Comparison of ENCODE assay signal across 9 cellular contexts in genomic region chr2:158460632-158461297, GRCh38. TPM values are rescaled to one million over a fixed set of nuclear protein-coding genes. Genes with fewer than 3 reads are reported as not detected.
DNase-seq lines count a peak whose midpoint lies in the region; ATAC-seq, FAIRE-seq and TF ChIP-seq lines count a peak whose summit lies in the region.
"Had no signal": no experiment of that assay in that cellular context is flagged by ENCODE, and none has a peak within 500 bp of the region (broad histone marks: within the 10 kb centered on the region; RNA-seq: fewer than 3 reads in every experiment).

No MANE protein-coding gene starts in this region.

- TF ChIP-seq CTCF in Calu3 (IDR thresholded peaks at IDR 0.05; ENCODE audit: unreplicated experiment) (no peak), bronchial epithelial cell (IDR thresholded peaks at IDR 0.05; ENCODE audit: insufficient read depth, low read length, severe bottlenecking) (no peak), mesothelial cell of epicardium (IDR thresholded peaks at IDR 0.05; ENCODE audit: unreplicated experiment) (no peak)

- no peak overlapping the region for H3K4me3 ChIP-seq in bronchial epithelial cell (ENCODE audit: low read depth, low read length)

- peak; percentile 13 for FAIRE-seq in HTR-8/SVneo (lab: Jason Lieb, UNC)
- FAIRE-seq in bronchial epithelial cell (lab: Jason Lieb, UNC) = no peak

- H3K4me1 Mint-ChIP-seq in Calu3 (ENCODE audit: low read depth, unreplicated experiment) (peaks cover 45% of the 10 kb centered on the region), mesothelial cell of epicardium (peaks cover 65% of the 10 kb centered on the region)

- intact Hi-C loops in Calu3 (cut with micrococcal nuclease; ENCODE audit: unreplicated experiment) = loop anchor here (5.0 kb wide), 2 partner anchors 157 to 287 kb away; no protein-coding TSS in a partner anchor

- H3K36me3 Mint-ChIP-seq in Calu3 (ENCODE audit: insufficient read depth, unreplicated experiment) (peaks cover 42% of the 10 kb centered on the region), mesothelial cell of epicardium (no peaks in the 10 kb centered on the region)

- peak; percentile 15 for DNase-seq in Calu3
- no peak for DNase-seq in HTR-8/SVneo (ENCODE audit: insufficient read length, low spot score)
- DNase-seq in bronchial epithelial cell (ENCODE audit: low read depth) = peak; percentile 28
- DNase-seq in mesothelial cell of epicardium (ENCODE audit: low spot score in 2 of 2, unreplicated experiment in 2 of 2) = no peak
- DNase-seq in NCI-H510A treated with DMSO at 0.1 percent for 48 hours (lab: John Stamatoyannopoulos, UW) = no peak
- no peak for DNase-seq in NCI-H1436 treated with DMSO at 0.1 percent for 48 hours (lab: John Stamatoyannopoulos, UW)
- no peak for DNase-seq in activated CD4-positive, CD25-positive, alpha-beta regulatory T cell treated with anti-CD3 and anti-CD28 coated beads, Interleukin-2, amount 50 U/mL, for 72 hours
- DNase-seq: stimulated activated naive CD8-positive, alpha-beta T cell treated with anti-CD3 and anti-CD28 coated beads, Interleukin-15, Interleukin-2, amounts not matched to agents 100 U/mL and 50 U/mL, for 24 hours had no signal

- no peaks in the 10 kb centered on the region for H3K36me3 ChIP-seq in bronchial epithelial cell (ENCODE audit: control insufficient read depth, insufficient read depth, low read length)

- BruUV-seq in Calu3 (replicated peaks; lab: Mats Ljungman, UMichigan) = no TSS peak

- H3K27ac Mint-ChIP-seq in Calu3 (ENCODE audit: unreplicated experiment) (peak overlapping the region; percentile 46), mesothelial cell of epicardium (peak overlapping the region; percentile 16)

- H3K4me3 Mint-ChIP-seq in Calu3 (ENCODE audit: low read depth, unreplicated experiment) = peak overlapping the region; percentile 54
- no peak overlapping the region for H3K4me3 Mint-ChIP-seq in mesothelial cell of epicardium

- H3K27me3 Mint-ChIP-seq in Calu3 (ENCODE audit: unreplicated experiment) = no peaks in the 10 kb centered on the region
- no peaks in the 10 kb centered on the region for H3K27me3 Mint-ChIP-seq in mesothelial cell of epicardium (ENCODE audit: low read depth)

- CTCF ChIA-PET in Calu3 (lab: Charles Lee) = no interaction called here

- no peaks in the 10 kb centered on the region for H3K27me3 ChIP-seq in bronchial epithelial cell (ENCODE audit: control insufficient read depth, insufficient read depth, low read length)

- ATAC-seq in GM18511 (IDR thresholded peaks at IDR 0.05; ENCODE audit: unreplicated experiment) = no peak
- ATAC-seq: stimulated activated naive CD8-positive, alpha-beta T cell treated with anti-CD3 and anti-CD28 coated beads, Interleukin-15, Interleukin-2, amounts not matched to agents 100 U/mL and 50 U/mL, for 24 hours had no signal

- no peaks in the 10 kb centered on the region for H3K9me3 Mint-ChIP-seq in Calu3 (ENCODE audit: low read depth, unreplicated experiment)
- no peaks in the 10 kb centered on the region for H3K9me3 Mint-ChIP-seq in mesothelial cell of epicardium

RNA-seq across cellular contexts. Expression of gene PKP4, which starts 4.0 kb away (rescaled TPM):
- 119 and 137 TPM in 2 replicates for total RNA-seq in Calu3 (2022)
- total RNA-seq in bronchial epithelial cell = 41.6 and 54.3 TPM in 2 replicates
- total RNA-seq in mesothelial cell of epicardium = 66.3 to 70.8 TPM (median 66.6 TPM) in 3 replicates

RNA-seq across cellular contexts. Expression of gene CCDC148, which starts 4.2 kb away (rescaled TPM):
- total RNA-seq in Calu3 (2022) = 4.3 and 5.1 TPM in 2 replicates
- 0.13 and 0.26 TPM in 2 replicates for total RNA-seq in bronchial epithelial cell
- 2.8 to 3.2 TPM (median 3.1 TPM) in 3 replicates for total RNA-seq in mesothelial cell of epicardium

Comparison
In these comparisons a context has a peak if more than half of its experiments do, and no peak if none do; other contexts are left out.
1. DNase-seq: peak in Calu3 (single experiment) and bronchial epithelial cell (single experiment); none in HTR-8/SVneo (single experiment), mesothelial cell of epicardium (0 of 2), NCI-H510A treated with DMSO at 0.1 percent for 48 hours (single experiment), NCI-H1436 treated with DMSO at 0.1 percent for 48 hours (single experiment) and activated CD4-positive, CD25-positive, alpha-beta regulatory T cell treated with anti-CD3 and anti-CD28 coated beads, Interleukin-2, amount 50 U/mL, for 72 hours (single experiment).